Comparison of ENCODE assay signal across 24 cellular contexts in the genomic region with DNA sequence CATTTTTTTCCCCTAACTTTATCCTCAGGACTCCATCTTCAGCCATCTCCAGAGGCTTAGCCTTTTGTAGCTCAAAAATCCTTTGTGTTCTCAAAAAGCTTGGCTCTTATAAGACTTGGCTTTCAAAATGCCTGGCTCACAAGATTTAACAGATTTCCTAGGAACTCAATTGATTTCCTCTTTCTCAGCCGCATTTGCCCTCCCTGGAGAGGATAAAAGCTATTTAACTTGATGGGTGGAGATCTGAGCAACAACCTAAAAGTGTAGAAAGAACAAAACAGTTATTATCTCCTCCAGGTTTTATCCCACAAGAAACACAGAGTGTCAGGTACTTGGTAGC. TPM values are rescaled to one million over a fixed set of nuclear protein-coding genes. Genes with fewer than 3 reads are reported as not detected.
DNase-seq lines count a peak whose midpoint lies in the region; ATAC-seq and TF ChIP-seq lines count a peak whose summit lies in the region.
"Had no signal": no experiment of that assay in that cellular context is flagged by ENCODE, and none has a peak within 500 bp of the region (broad histone marks: within the 10 kb centered on the region; RNA-seq: fewer than 3 reads in every experiment).

No MANE protein-coding gene starts in this region.

- H3K27ac ChIP-seq in heart left ventricle (peak overlapping the region in 9 of 12 donors; percentile 14 to 71 (median 51)), ascending aorta (peak overlapping the region; percentile 41 to 67), transverse colon (peak overlapping the region; percentile 29 to 61 (median 58))

- H3K27ac Mint-ChIP-seq in neural crest cell (ENCODE audit: unreplicated experiment), result peak overlapping the region; percentile 17
- H3K27ac Mint-ChIP-seq: activated CD4-positive, alpha-beta T cell treated with anti-CD3 and anti-CD28 coated beads, Interleukin-2, amount 10 ng/mL, durations not matched to agents 7 days and 5 days; activated naive CD8-positive, alpha-beta T cell; naive thymus-derived CD4-positive, alpha-beta T cell; stimulated activated naive CD8-positive, alpha-beta T cell treated with anti-CD3 and anti-CD28 coated beads, Interleukin-15, Interleukin-2, amounts not matched to agents 100 ng/mL and 50 ng/mL, for 24 hours had no signal

- no peaks in the 10 kb centered on the region for H3K27me3 ChIP-seq in heart left ventricle
- no peaks in the 10 kb centered on the region for H3K27me3 ChIP-seq in ascending aorta
- no peaks in the 10 kb centered on the region for H3K27me3 ChIP-seq in transverse colon

- H3K4me1 ChIP-seq in heart left ventricle (peaks cover 0 to 48% (median 39%) of the 10 kb centered on the region in 12 donors), ascending aorta (peaks cover 4 to 22% of the 10 kb centered on the region in 2 donors), transverse colon (peaks cover 4 to 33% (median 13%) of the 10 kb centered on the region in 4 donors)
- H3K4me1 ChIP-seq: HAP-1 had no signal

- H3K9me3 Mint-ChIP-seq in neural crest cell, result peaks cover 2% of the 10 kb centered on the region
- H3K9me3 Mint-ChIP-seq: activated CD4-positive, alpha-beta T cell treated with anti-CD3 and anti-CD28 coated beads, Interleukin-2, amount 10 ng/mL, durations not matched to agents 7 days and 5 days; naive thymus-derived CD4-positive, alpha-beta T cell; stimulated activated naive CD8-positive, alpha-beta T cell treated with anti-CD3 and anti-CD28 coated beads, Interleukin-15, Interleukin-2, amounts not matched to agents 100 ng/mL and 50 ng/mL, for 24 hours had no signal

- intact Hi-C loops in heart left ventricle (cut with DNase I) (loop anchor here in 1 of 10 donors (5.0 kb wide), 1 partner anchor 115 kb away; no protein-coding TSS in a partner anchor), Right ventricle myocardium superior (cut with DNase I) (no loop called here), ascending aorta (cut with DNase I) (loop anchor here (5.0 kb wide), 1 partner anchor 35 kb away; no protein-coding TSS in a partner anchor), transverse colon (cut with DNase I; ENCODE audit: low total_unique reads) (no loop called here)

- H3K9me3 ChIP-seq in heart left ventricle (no peaks in the 10 kb centered on the region), ascending aorta (no peaks in the 10 kb centered on the region), transverse colon (no peaks in the 10 kb centered on the region)
- H3K9me3 ChIP-seq: A549, HAP-1 had no signal

- ATAC-seq in heart left ventricle, result peak in 1 of 4 donors; percentile 19
- no peak for ATAC-seq in Right ventricle myocardium superior (ENCODE audit: poor library complexity)
- ATAC-seq: A549; naive thymus-derived CD4-positive, alpha-beta T cell had no signal

- TF ChIP-seq CTCF in heart left ventricle (IDR thresholded peaks at IDR 0.05) (no peak), ascending aorta (IDR thresholded peaks at IDR 0.05) (no peak), neural crest cell (conservative IDR thresholded peaks at IDR 0.05) (no peak), transverse colon (IDR thresholded peaks at IDR 0.05) (no peak)

- in situ Hi-C loops in transverse colon (cut with MboI; ENCODE audit: low pct_ligation_motif_present in 1 of 4, low pct_unique_long_range_greater_than_20kb in 1 of 4, low sequenced_read_pairs in 3 of 4), result no loop called here

- no peak overlapping the region for H3K4me3 ChIP-seq in heart left ventricle
- H3K4me3 ChIP-seq in ascending aorta, result no peak overlapping the region
- no peak overlapping the region for H3K4me3 ChIP-seq in transverse colon
- H3K4me3 ChIP-seq: A549, HAP-1 had no signal

- TF ChIP-seq POLR2A in heart left ventricle (IDR thresholded peaks at IDR 0.05) (no peak), transverse colon (IDR thresholded peaks at IDR 0.05) (no peak), erythroblast (IDR thresholded peaks at IDR 0.05; ENCODE audit: low read length) (no peak)

- 41 to 52% (median 49%) methylated on average over 1 of the region's 1 CpG for WGBS in heart left ventricle, 4 donors
- WGBS in transverse colon (ENCODE audit: low coverage in 1 of 2), 2 donors, result 38 to 45% methylated on average over 1 of the region's 1 CpG

- TF ChIP-seq EP300 in transverse colon (IDR thresholded peaks at IDR 0.05; ENCODE audit: low read depth), result no peak

- no peaks in the 10 kb centered on the region for H3K36me3 Mint-ChIP-seq in neural crest cell (ENCODE audit: low read depth)
- H3K36me3 Mint-ChIP-seq: activated naive CD8-positive, alpha-beta T cell had no signal

- H3K36me3 ChIP-seq in heart left ventricle (no peaks in the 10 kb centered on the region), ascending aorta (no peaks in the 10 kb centered on the region), transverse colon (no peaks in the 10 kb centered on the region)
- H3K36me3 ChIP-seq: HAP-1 had no signal

- no peak overlapping the region for H3K4me3 Mint-ChIP-seq in neural crest cell
- H3K4me3 Mint-ChIP-seq: activated CD4-positive, alpha-beta T cell treated with anti-CD3 and anti-CD28 coated beads, Interleukin-2, amount 10 ng/mL, durations not matched to agents 7 days and 5 days; activated naive CD8-positive, alpha-beta T cell; naive thymus-derived CD4-positive, alpha-beta T cell; stimulated activated naive CD8-positive, alpha-beta T cell treated with anti-CD3 and anti-CD28 coated beads, Interleukin-15, Interleukin-2, amounts not matched to agents 100 ng/mL and 50 ng/mL, for 24 hours had no signal

- DNase-seq in heart left ventricle, result no peak
- DNase-seq in Right ventricle myocardium superior, result no peak
- DNase-seq in ascending aorta (ENCODE audit: low spot score in 2 of 2), result no peak
- DNase-seq in neural crest cell (ENCODE audit: low read depth, low spot score), result no peak
- no peak for DNase-seq in transverse colon
- no peak for DNase-seq in erythroblast (lab: John Stamatoyannopoulos, UW)
- no peak for DNase-seq in stimulated activated CD4-positive, alpha-beta T cell treated with anti-CD3 and anti-CD28 coated beads, Interleukin-4, amount 100 ng/mL, for 4 hours
- no peak for DNase-seq in activated CD4-positive, alpha-beta T cell treated with anti-CD3 and anti-CD28 coated beads for 4 hours
- DNase-seq: activated CD4-positive, alpha-beta T cell treated with anti-CD3 and anti-CD28 coated beads, Interleukin-2, amount 10 ng/mL, durations not matched to agents 7 days and 5 days; C1 segment of cervical spinal cord; foreskin fibroblast; naive thymus-derived CD4-positive, alpha-beta T cell; NCI-H1417 treated with DMSO at 0.1 percent for 48 hours; NCI-H524 treated with DMSO at 0.1 percent for 48 hours; posterior cingulate gyrus; small intestine; stimulated activated CD4-positive, alpha-beta T cell treated with anti-CD3 and anti-CD28 coated beads, Interleukin-2, amount 100 ng/mL, for 48 hours had no signal

- H3K27me3 Mint-ChIP-seq in neural crest cell (ENCODE audit: low read depth), result no peaks in the 10 kb centered on the region
- H3K27me3 Mint-ChIP-seq: activated naive CD8-positive, alpha-beta T cell; stimulated activated naive CD8-positive, alpha-beta T cell treated with anti-CD3 and anti-CD28 coated beads, Interleukin-15, Interleukin-2, amounts not matched to agents 100 ng/mL and 50 ng/mL, for 24 hours had no signal

- H3K4me1 Mint-ChIP-seq in neural crest cell, result peaks cover 19% of the 10 kb centered on the region

RNA-seq across cellular contexts. Expression of a gene that starts 28.5 kb away (rescaled TPM):
- total RNA-seq in heart left ventricle (1 to 10 TPM in 2 of 9 donors, under 1 TPM in 7; 0.07 to 7.2 (median 0.19) TPM), Right ventricle myocardium superior (0.08 TPM), ascending aorta (3.1 TPM), neural crest cell (not detected in 2 replicates), transverse colon (under 1 TPM in 2 of 4 donors, not detected in 2; 0.14 to 0.48 TPM)
- polyA plus RNA-seq in heart left ventricle, result under 1 TPM in 1 of 2 donors, not detected in 1; 0.15 TPM
- total RNA-seq: activated CD4-positive, alpha-beta T cell treated with anti-CD3 and anti-CD28 coated beads, Interleukin-2, amount 10 ng/mL, durations not matched to agents 7 days and 5 days; lung microvascular endothelial cell; T-helper 1 cell treated with Interleukin-12 subunit alpha and Interleukin-12 subunit beta and Interleukin-4 antibody, amounts not matched to agents 30 ng/mL and 1 ng/mL, for 36 hours had no signal
- polyA plus RNA-seq: keratinocyte; naive thymus-derived CD4-positive, alpha-beta T cell had no signal
